ENCODE assay signal across 20 cellular contexts in genomic region chr5:103526164-103526915, GRCh38. TPM values are rescaled to one million over a fixed set of nuclear protein-coding genes. Genes with fewer than 3 reads are reported as not detected.
DNase-seq lines count a peak whose midpoint lies in the region; FAIRE-seq and TF ChIP-seq lines count a peak whose summit lies in the region.
"Had no signal": no experiment of that assay in that cellular context is flagged by ENCODE, and none has a peak within 500 bp of the region (broad histone marks: within the 10 kb centered on the region; RNA-seq: fewer than 3 reads in every experiment).

No MANE protein-coding gene starts in this region.

- no peaks in the 10 kb centered on the region for H3K9me3 Mint-ChIP-seq in chondrocyte (ENCODE audit: low read depth)
- H3K9me3 Mint-ChIP-seq in neural progenitor cell = peaks cover 2% of the 10 kb centered on the region
- H3K9me3 Mint-ChIP-seq: activated CD4-positive, alpha-beta T cell treated with anti-CD3 and anti-CD28 coated beads, Interleukin-2, amount 10 ng/mL, durations not matched to agents 24 days and 14 days; activated T-cell treated with anti-CD3 and anti-CD28 coated beads, Interleukin-2, amount 50 U/mL, for 4 hours had no signal

- H3K9me3 ChIP-seq in neural progenitor cell (ENCODE audit: low read depth) (no peaks in the 10 kb centered on the region), kidney (ENCODE audit: control insufficient read depth in 1 of 2, low read length in 2 of 2) (no peaks in the 10 kb centered on the region)
- H3K9me3 ChIP-seq: BLaER1 treated with 17β-estradiol and CSF1 and Interleukin-3, amounts not matched to agents 10 nM and 100 nM; tibial nerve had no signal

- peak overlapping the region; percentile 14 for H2AFZ ChIP-seq in neural progenitor cell (replicated peaks)

- peak; percentile 57 for DNase-seq in D341Med (ENCODE audit: low spot score)
- peak; percentile 68 for DNase-seq in NCI-H82 (lab: John Stamatoyannopoulos, UW)
- no peak for DNase-seq in chondrocyte (ENCODE audit: low spot score)
- no peak for DNase-seq in neural progenitor cell (ENCODE audit: low spot score)
- DNase-seq in activated T-cell treated with anti-CD3 and anti-CD28 coated beads, Interleukin-2, amount 50 U/mL, for 48 hours = no peak
- DNase-seq in kidney = no peak
- no peak for DNase-seq in CD1c-positive myeloid dendritic cell (ENCODE audit: extremely low spot score)
- no peak for DNase-seq in substantia nigra (lab: John Stamatoyannopoulos, UW)
- DNase-seq: activated CD4-positive, alpha-beta T cell treated with anti-CD3 and anti-CD28 coated beads, Interleukin-2, amount 10 ng/mL, durations not matched to agents 24 days and 14 days; activated T-cell treated with anti-CD3 and anti-CD28 coated beads, Interleukin-2, amount 50 U/mL, for 4 hours; foreskin fibroblast; H7; KG1; NCI-H146; NCI-H510A had no signal

- H3K36me3 ChIP-seq in neural progenitor cell = no peaks in the 10 kb centered on the region
- no peaks in the 10 kb centered on the region for H3K36me3 ChIP-seq in kidney (ENCODE audit: control insufficient read depth in 1 of 2, insufficient read depth in 2 of 2, low read length in 2 of 2)
- H3K36me3 ChIP-seq: BLaER1 treated with 17β-estradiol and CSF1 and Interleukin-3, amounts not matched to agents 10 nM and 100 nM; tibial nerve had no signal

- peak overlapping the region; percentile 34 for H3K4me3 Mint-ChIP-seq in chondrocyte (ENCODE audit: unreplicated experiment)
- no peak overlapping the region for H3K4me3 Mint-ChIP-seq in neural progenitor cell
- H3K4me3 Mint-ChIP-seq: activated CD4-positive, alpha-beta T cell treated with anti-CD3 and anti-CD28 coated beads, Interleukin-2, amount 10 ng/mL, durations not matched to agents 24 days and 14 days; activated T-cell treated with anti-CD3 and anti-CD28 coated beads, Interleukin-2, amount 50 U/mL, for 4 hours; memory B cell had no signal

- FAIRE-seq in kidney (lab: Jason Lieb, UNC) = no peak
- FAIRE-seq: RCC 7860 had no signal

- H3K27ac ChIP-seq in neural progenitor cell (no peak overlapping the region), kidney (ENCODE audit: low read depth in 2 of 2, low read length in 2 of 2) (no peak overlapping the region), substantia nigra (ENCODE audit: low read depth, low read length, poor library complexity, severe bottlenecking) (no peak overlapping the region)
- H3K27ac ChIP-seq: BLaER1 treated with 17β-estradiol and CSF1 and Interleukin-3, amounts not matched to agents 10 nM and 100 nM had no signal

- H3K36me3 Mint-ChIP-seq in chondrocyte (ENCODE audit: low read depth) (no peaks in the 10 kb centered on the region), neural progenitor cell (no peaks in the 10 kb centered on the region)
- H3K36me3 Mint-ChIP-seq: memory B cell had no signal

- H3K4me2 ChIP-seq in neural progenitor cell = no peak overlapping the region
- H3K4me2 ChIP-seq: BLaER1 treated with 17β-estradiol and CSF1 and Interleukin-3, amounts not matched to agents 10 nM and 100 nM had no signal

- no peaks in the 10 kb centered on the region for H3K79me2 ChIP-seq in neural progenitor cell (ENCODE audit: low read depth)

- H4K20me1 ChIP-seq in neural progenitor cell (ENCODE audit: low read depth) = no peaks in the 10 kb centered on the region
- H4K20me1 ChIP-seq: BLaER1 treated with 17β-estradiol and CSF1 and Interleukin-3, amounts not matched to agents 10 nM and 100 nM had no signal

- H3F3A ChIP-seq in neural progenitor cell (ENCODE audit: low read depth) = no peaks in the 10 kb centered on the region

- H3K4me1 Mint-ChIP-seq in chondrocyte (ENCODE audit: low read depth) = peaks cover 50% of the 10 kb centered on the region
- H3K4me1 Mint-ChIP-seq in neural progenitor cell = peaks cover 22% of the 10 kb centered on the region
- H3K4me1 Mint-ChIP-seq: activated CD4-positive, alpha-beta T cell treated with anti-CD3 and anti-CD28 coated beads, Interleukin-2, amount 10 ng/mL, durations not matched to agents 24 days and 14 days; memory B cell had no signal

- H3K27me3 Mint-ChIP-seq in chondrocyte (ENCODE audit: low read depth) (no peaks in the 10 kb centered on the region), neural progenitor cell (ENCODE audit: insufficient read depth, low read depth) (no peaks in the 10 kb centered on the region)
- H3K27me3 Mint-ChIP-seq: memory B cell had no signal

- H3K27me3 ChIP-seq in neural progenitor cell = no peaks in the 10 kb centered on the region
- H3K27me3 ChIP-seq: BLaER1 treated with 17β-estradiol and CSF1 and Interleukin-3, amounts not matched to agents 10 nM and 100 nM; dorsolateral prefrontal cortex; tibial nerve had no signal

- H3K9ac ChIP-seq in neural progenitor cell (no peak overlapping the region), kidney (ENCODE audit: low read length in 2 of 2) (no peak overlapping the region)
- H3K9ac ChIP-seq: BLaER1 treated with 17β-estradiol and CSF1 and Interleukin-3, amounts not matched to agents 10 nM and 100 nM had no signal

- intact Hi-C loops in kidney (cut with DNase I) = no loop called here

- TF ChIP-seq CTCF in chondrocyte (IDR thresholded peaks at IDR 0.05) = no peak
- TF ChIP-seq CTCF in neural progenitor cell (IDR thresholded peaks at IDR 0.05) = no peak
- TF ChIP-seq CTCF in kidney (IDR thresholded peaks at IDR 0.05; ENCODE audit: borderline replicate concordance, extremely low read depth, insufficient read depth) = no peak

- H3K4me3 ChIP-seq in neural progenitor cell = no peak overlapping the region
- H3K4me3 ChIP-seq in kidney (ENCODE audit: low read length in 2 of 2) = no peak overlapping the region
- H3K4me3 ChIP-seq: BLaER1 treated with 17β-estradiol and CSF1 and Interleukin-3, amounts not matched to agents 10 nM and 100 nM; dorsolateral prefrontal cortex; tibial nerve had no signal

- H3K27ac Mint-ChIP-seq in chondrocyte (ENCODE audit: unreplicated experiment) (peak overlapping the region; percentile 87), neural progenitor cell (peak overlapping the region; percentile 67)
- H3K27ac Mint-ChIP-seq: activated CD4-positive, alpha-beta T cell treated with anti-CD3 and anti-CD28 coated beads, Interleukin-2, amount 10 ng/mL, durations not matched to agents 24 days and 14 days; memory B cell had no signal

- H3K4me1 ChIP-seq in neural progenitor cell (no peaks in the 10 kb centered on the region), kidney (ENCODE audit: control insufficient read depth in 1 of 2, insufficient read depth in 1 of 2, low read depth in 1 of 2, low read length in 2 of 2) (no peaks in the 10 kb centered on the region)
- H3K4me1 ChIP-seq: BLaER1 treated with 17β-estradiol and CSF1 and Interleukin-3, amounts not matched to agents 10 nM and 100 nM had no signal

RNA-seq across cellular contexts. Expression of gene NUDT12, which starts 36.2 kb away (rescaled TPM):
- total RNA-seq in chondrocyte (5.0 to 7.6 TPM (median 7.4 TPM) in 3 replicates), neural progenitor cell (ENCODE audit: low replicate concordance) (31.3 and 49.8 TPM in 2 replicates), kidney (14.0 TPM)
- 12.7 TPM for polyA plus RNA-seq in kidney (ENCODE audit: insufficient read depth, low read depth, low replicate concordance)

Comparison
In these comparisons a context has a peak if more than half of its experiments do, and no peak if none do; other contexts are left out.
1. DNase-seq: peak in D341Med (single experiment) and NCI-H82 (single experiment); none in chondrocyte (single experiment), neural progenitor cell (single experiment), activated T-cell treated with anti-CD3 and anti-CD28 coated beads, Interleukin-2, amount 50 U/mL, for 48 hours (0 of 2), kidney (single experiment), CD1c-positive myeloid dendritic cell (single experiment) and substantia nigra (0 of 49).